In the genomic region with DNA sequence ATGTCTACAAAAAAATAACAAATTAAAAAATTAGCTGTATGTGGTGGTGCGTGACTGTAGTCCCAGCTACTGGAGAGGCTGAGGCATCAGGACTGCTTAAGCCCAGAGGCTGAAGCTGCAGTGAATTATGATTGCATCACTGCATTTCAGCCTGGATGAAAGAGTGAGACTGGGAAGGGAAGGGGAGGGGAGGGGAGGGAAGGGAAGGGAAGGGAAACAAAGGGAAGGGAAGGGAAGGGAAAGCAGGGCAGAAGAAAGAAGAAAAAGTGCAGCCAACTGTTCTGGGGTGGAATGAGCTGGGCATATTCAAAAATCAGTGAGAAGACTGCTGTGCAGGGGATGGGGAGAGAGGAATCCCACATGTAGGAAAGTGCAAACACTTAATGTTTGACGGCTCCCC, we compare ENCODE assay signal across 23 cellular contexts.
DNase-seq lines count a peak whose midpoint lies in the region; ATAC-seq and TF ChIP-seq lines count a peak whose summit lies in the region.
"Had no signal": no experiment of that assay in that cellular context is flagged by ENCODE, and none has a peak within 500 bp of the region (broad histone marks: within the 10 kb centered on the region; RNA-seq: fewer than 3 reads in every experiment).

No MANE protein-coding gene starts in this region.

- no peaks in the 10 kb centered on the region for H3K9me2 ChIP-seq in GM23248 (ENCODE audit: insufficient read depth)
- H3K9me2 ChIP-seq: SK-N-SH had no signal

- H3K9me3 ChIP-seq in GM23248 (ENCODE audit: low read depth), result no peaks in the 10 kb centered on the region
- H3K9me3 ChIP-seq: Peyer's patch, SK-N-SH had no signal

- no peaks in the 10 kb centered on the region for H3K4me1 Mint-ChIP-seq in activated T-helper 2 cell treated with anti-CD3 and anti-CD28 coated beads, Interferon-gamma antibody, Interleukin-2, Interleukin-4, amounts not matched to agents 10 μg/mL and 5 μg/mL and 100 μg/mL, durations not matched to agents 14 hours and 24 hours and 36 hours (ENCODE audit: low read depth)
- H3K4me1 Mint-ChIP-seq: B cell; CD4-positive, CD25-positive, alpha-beta regulatory T cell had no signal

- peaks cover 10% of the 10 kb centered on the region for H3K4me1 ChIP-seq in GM23248 (ENCODE audit: insufficient read depth)
- H3K4me1 ChIP-seq: Peyer's patch had no signal

- no peak for ATAC-seq in HG02571 (IDR thresholded peaks at IDR 0.05; ENCODE audit: unreplicated experiment)
- ATAC-seq: K562 had no signal

- H3F3A ChIP-seq in GM23248 (ENCODE audit: insufficient read depth), result 0 out of 2 replicates have a peak, but pooled peaks cover 6% of the 10 kb centered on the region

- intact Hi-C loops in activated T-helper 2 cell treated with anti-CD3 and anti-CD28 coated beads, Interferon-gamma antibody, Interleukin-2, Interleukin-4, amounts not matched to agents 10 μg/mL and 5 μg/mL and 100 μg/mL, durations not matched to agents 14 hours and 24 hours and 36 hours (cut with micrococcal nuclease), result no loop called here

- 17 to 25% methylated on average over 2 of the region's 2 CpGs for WGBS in GM23248 (ENCODE audit: low coverage in 1 of 2, low lambda C conversion rate in 2 of 2, missing lambda C conversion rate in 2 of 2), 2 experiments

- H3K9me3 Mint-ChIP-seq in activated T-helper 2 cell treated with anti-CD3 and anti-CD28 coated beads, Interferon-gamma antibody, Interleukin-2, Interleukin-4, amounts not matched to agents 10 μg/mL and 5 μg/mL and 100 μg/mL, durations not matched to agents 14 hours and 24 hours and 36 hours, result no peaks in the 10 kb centered on the region
- H3K9me3 Mint-ChIP-seq: H9 had no signal

- H3K27me3 Mint-ChIP-seq in activated T-helper 2 cell treated with anti-CD3 and anti-CD28 coated beads, Interferon-gamma antibody, Interleukin-2, Interleukin-4, amounts not matched to agents 10 μg/mL and 5 μg/mL and 100 μg/mL, durations not matched to agents 14 hours and 24 hours and 36 hours (ENCODE audit: low read depth), result no peaks in the 10 kb centered on the region
- H3K27me3 Mint-ChIP-seq: B cell; CD4-positive, CD25-positive, alpha-beta regulatory T cell had no signal

- H3K27ac Mint-ChIP-seq in activated T-helper 2 cell treated with anti-CD3 and anti-CD28 coated beads, Interferon-gamma antibody, Interleukin-2, Interleukin-4, amounts not matched to agents 10 μg/mL and 5 μg/mL and 100 μg/mL, durations not matched to agents 14 hours and 24 hours and 36 hours, result no peak overlapping the region
- H3K27ac Mint-ChIP-seq: B cell, H9 had no signal

- H2AFZ ChIP-seq in GM23248, result no peak overlapping the region

- DNase-seq in AG09319 (ENCODE audit: extremely low read depth, low read depth) (peak; percentile 45), GM23248 (peak; percentile 78), fibroblast of gingiva (ENCODE audit: low read depth) (peak; percentile 73), renal cortical epithelial cell (ENCODE audit: low read depth) (peak; percentile 57), NCI-H510A treated with DMSO at 0.1 percent for 48 hours (lab: John Stamatoyannopoulos, UW) (no peak)
- no peak for DNase-seq in activated T-helper 2 cell treated with anti-CD3 and anti-CD28 coated beads, Interferon-gamma antibody, Interleukin-2, Interleukin-4, amounts not matched to agents 10 μg/mL and 5 μg/mL and 100 μg/mL, durations not matched to agents 14 hours and 24 hours and 36 hours (ENCODE audit: low spot score)
- DNase-seq: CD4-positive, CD25-positive, alpha-beta regulatory T cell; COR-L47; DMS 273 treated with DMSO at 0.1 percent for 48 hours; DND-41; H9; NCI-H1105 treated with DMSO at 0.1 percent for 48 hours; NCI-H1694; NCI-H2081 treated with DMSO at 0.1 percent for 48 hours; NCI-H446 treated with DMSO at 0.1 percent for 48 hours; NCI-H748 treated with DMSO at 0.1 percent for 48 hours; NK-92 treated with Interleukin-12 subunit alpha and Interleukin-12 subunit beta, amount 100 ng/mL, for 24 hours; Peyer's patch; SHP77 treated with DMSO at 0.1 percent for 48 hours; SK-N-SH had no signal

- H3K4me3 Mint-ChIP-seq in activated T-helper 2 cell treated with anti-CD3 and anti-CD28 coated beads, Interferon-gamma antibody, Interleukin-2, Interleukin-4, amounts not matched to agents 10 μg/mL and 5 μg/mL and 100 μg/mL, durations not matched to agents 14 hours and 24 hours and 36 hours (ENCODE audit: low read depth), result no peak overlapping the region
- H3K4me3 Mint-ChIP-seq: B cell; CD4-positive, CD25-positive, alpha-beta regulatory T cell; H9 had no signal

- H3K36me3 ChIP-seq in GM23248 (ENCODE audit: low read depth), result no peaks in the 10 kb centered on the region
- H3K36me3 ChIP-seq: Peyer's patch had no signal

- H3K4me2 ChIP-seq in GM23248 (ENCODE audit: unreplicated experiment), result no peak overlapping the region
- H3K4me2 ChIP-seq: SK-N-SH had no signal

- no peak for TF ChIP-seq CTCF in AG09319 (IDR thresholded peaks at IDR 0.05; ENCODE audit: low read depth, low read length)

- in situ Hi-C loops in GM23248 (cut with MboI), result no loop called here

- H3K4me3 ChIP-seq in GM23248, result no peak overlapping the region
- H3K4me3 ChIP-seq: K562, Peyer's patch had no signal

- 0 out of 2 replicates have a peak overlapping the region, but pooled peaks have one; percentile 5 for H3K9ac ChIP-seq in GM23248
- H3K9ac ChIP-seq: SK-N-SH had no signal

- no peaks in the 10 kb centered on the region for H4K20me1 ChIP-seq in GM23248 (ENCODE audit: insufficient read depth)

- peak overlapping the region; percentile 39; the same call in 1 of the 2 replicates for H3K27ac ChIP-seq in GM23248
- H3K27ac ChIP-seq: Peyer's patch had no signal

- H3K27me3 ChIP-seq in GM23248 (replicated peaks; ENCODE audit: insufficient read depth), result no peaks in the 10 kb centered on the region
- H3K27me3 ChIP-seq: Peyer's patch had no signal

- H3K36me3 Mint-ChIP-seq in activated T-helper 2 cell treated with anti-CD3 and anti-CD28 coated beads, Interferon-gamma antibody, Interleukin-2, Interleukin-4, amounts not matched to agents 10 μg/mL and 5 μg/mL and 100 μg/mL, durations not matched to agents 14 hours and 24 hours and 36 hours (ENCODE audit: low read depth), result no peaks in the 10 kb centered on the region
- H3K36me3 Mint-ChIP-seq: CD4-positive, CD25-positive, alpha-beta regulatory T cell had no signal

- no peaks in the 10 kb centered on the region for H3K79me2 ChIP-seq in GM23248 (ENCODE audit: insufficient read depth)

Comparison
In these comparisons a context has a peak if more than half of its experiments do, and no peak if none do; other contexts are left out.
1. DNase-seq: peak in AG09319 (single experiment), GM23248 (single experiment), fibroblast of gingiva (single experiment) and renal cortical epithelial cell (single experiment); none in activated T-helper 2 cell treated with anti-CD3 and anti-CD28 coated beads, Interferon-gamma antibody, Interleukin-2, Interleukin-4, amounts not matched to agents 10 μg/mL and 5 μg/mL and 100 μg/mL, durations not matched to agents 14 hours and 24 hours and 36 hours (single experiment) and NCI-H510A treated with DMSO at 0.1 percent for 48 hours (single experiment).